In genomic region chr3:177126015-177126773, GRCh38 we compare ENCODE assay signal across 14 cellular contexts.
DNase-seq lines count a peak whose midpoint lies in the region; ATAC-seq and TF ChIP-seq lines count a peak whose summit lies in the region.
"Had no signal": no experiment of that assay in that cellular context is flagged by ENCODE, and none has a peak within 500 bp of the region (broad histone marks: within the 10 kb centered on the region; RNA-seq: fewer than 3 reads in every experiment).

No MANE protein-coding gene starts in this region.

- peak overlapping the region; percentile 63 for H3K27ac ChIP-seq in brain microvascular endothelial cell
- peak overlapping the region; percentile 37 to 84 for H3K27ac ChIP-seq in right atrium auricular region
- H3K27ac ChIP-seq: spleen had no signal

- H3K27me3 ChIP-seq in brain microvascular endothelial cell (replicated peaks) (no peaks in the 10 kb centered on the region), right atrium auricular region (no peaks in the 10 kb centered on the region)
- H3K27me3 ChIP-seq: spleen had no signal

- H3K9me3 ChIP-seq in right atrium auricular region: no peaks in the 10 kb centered on the region
- H3K9me3 ChIP-seq: mucosa of descending colon had no signal

- H3K27ac Mint-ChIP-seq in type B pancreatic cell: no peak overlapping the region
- H3K27ac Mint-ChIP-seq: activated B cell treated with CpG ODN at 0.5 μM for 24 hours had no signal

- H3K4me3 Mint-ChIP-seq in type B pancreatic cell: no peak overlapping the region
- H3K4me3 Mint-ChIP-seq: activated B cell treated with CpG ODN at 0.5 μM for 24 hours, IgD-negative memory B cell had no signal

- peaks cover 0 to 67% of the 10 kb centered on the region in 2 donors for H3K4me1 ChIP-seq in right atrium auricular region

- H3K36me3 ChIP-seq in brain microvascular endothelial cell (replicated peaks) (no peaks in the 10 kb centered on the region), right atrium auricular region (no peaks in the 10 kb centered on the region)

- H3K4me3 ChIP-seq in brain microvascular endothelial cell (ENCODE audit: low read depth, low read length) (no peak overlapping the region), right atrium auricular region (no peak overlapping the region)
- H3K4me3 ChIP-seq: mucosa of descending colon, spleen had no signal

- no peak for ATAC-seq in GM18511 (IDR thresholded peaks at IDR 0.05; ENCODE audit: unreplicated experiment)
- ATAC-seq: Panc1 had no signal

- H3K27me3 Mint-ChIP-seq in type B pancreatic cell: no peaks in the 10 kb centered on the region
- H3K27me3 Mint-ChIP-seq: activated B cell treated with CpG ODN at 0.5 μM for 24 hours, IgD-negative memory B cell had no signal

- in situ Hi-C loops in brain microvascular endothelial cell (cut with HindIII; ENCODE audit: low pct_ligation_motif_present, low sequenced_read_pairs): no loop called here

- peak; percentile 79 for DNase-seq in HT1080 (ENCODE audit: low read depth)
- peak; percentile 93 for DNase-seq in brain microvascular endothelial cell
- no peak for DNase-seq in right atrium auricular region (ENCODE audit: low spot score)
- DNase-seq in stromal cell of bone marrow (ENCODE audit: low read depth): peak; percentile 78
- no peak for DNase-seq in HT-29 (ENCODE audit: low spot score)
- DNase-seq in type B pancreatic cell (ENCODE audit: extremely low spot score, unreplicated experiment): no peak
- DNase-seq: activated B cell treated with CpG ODN at 0.5 μM for 24 hours; activated T-cell treated with anti-CD3 and anti-CD28 coated beads, Interleukin-2, amount 50 U/mL, for 48 hours; mucosa of descending colon; NCI-H2029 treated with DMSO at 0.1 percent for 48 hours; spleen had no signal

- TF ChIP-seq CTCF in brain microvascular endothelial cell (IDR thresholded peaks at IDR 0.05; ENCODE audit: low read depth, low read length, missing control alignments) (no peak), right atrium auricular region (IDR thresholded peaks at IDR 0.05) (no peak), type B pancreatic cell (conservative IDR thresholded peaks at IDR 0.05) (no peak)

- H3K36me3 Mint-ChIP-seq in type B pancreatic cell: peaks cover 34% of the 10 kb centered on the region

- H3K9me3 Mint-ChIP-seq in type B pancreatic cell: peaks cover 17% of the 10 kb centered on the region
- H3K9me3 Mint-ChIP-seq: activated B cell treated with CpG ODN at 0.5 μM for 24 hours, IgD-negative memory B cell had no signal

- peaks cover 30% of the 10 kb centered on the region for H3K4me1 Mint-ChIP-seq in type B pancreatic cell (ENCODE audit: unreplicated experiment)

Comparison
In these comparisons a context has a peak if more than half of its experiments do, and no peak if none do; other contexts are left out.
1. DNase-seq: peak in HT1080 (single experiment), brain microvascular endothelial cell (single experiment) and stromal cell of bone marrow (single experiment); none in right atrium auricular region (single experiment), HT-29 (single experiment) and type B pancreatic cell (single experiment).